Comparison of ENCODE assay signal across 32 cellular contexts in the genomic region with DNA sequence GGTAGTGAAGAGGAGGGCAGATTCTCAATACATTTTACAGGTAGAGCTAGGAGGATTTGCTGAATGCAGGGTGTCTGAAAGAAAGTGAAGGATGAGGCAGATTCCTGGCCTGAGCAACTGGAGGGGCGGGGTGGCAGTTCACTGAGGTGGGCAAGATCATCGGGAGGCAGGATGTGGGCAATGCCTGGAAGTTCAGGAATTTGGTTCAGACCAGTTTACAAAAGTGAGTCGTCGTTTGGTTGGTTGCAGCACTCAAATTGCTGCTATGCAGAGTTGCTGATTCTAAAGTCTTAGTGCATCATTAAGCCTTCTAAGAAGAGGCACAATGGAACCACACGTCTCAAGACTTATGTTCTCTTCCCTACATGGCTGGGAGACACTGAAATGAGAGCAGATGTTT.
DNase-seq lines count a peak whose midpoint lies in the region; ATAC-seq, FAIRE-seq and TF ChIP-seq lines count a peak whose summit lies in the region.
"Had no signal": no experiment of that assay in that cellular context is flagged by ENCODE, and none has a peak within 500 bp of the region (broad histone marks: within the 10 kb centered on the region; RNA-seq: fewer than 3 reads in every experiment).

No MANE protein-coding gene starts in this region.

- peak; percentile 48; the same call in 2 of the 3 replicates for ATAC-seq in RWPE2 (ENCODE audit: low read depth)
- ATAC-seq: A549; activated T-helper 17 cell treated with anti-CD3 and anti-CD28 coated beads, Interleukin-2, amount 50 U/mL, for 72 hours; GM12878; heart right ventricle; left lobe of liver; natural killer cell; stimulated activated effector memory CD8-positive, alpha-beta T cell treated with anti-CD3 and anti-CD28 coated beads, Interleukin-12 subunit alpha, Interleukin-12 subunit beta, amount 100 ng/mL, for 72 hours had no signal

- no peak overlapping the region for H3K27ac ChIP-seq in RWPE2 (ENCODE audit: poor library complexity, severe bottlenecking)
- H3K27ac ChIP-seq: A549; BLaER1 treated with 17β-estradiol and CSF1 and Interleukin-3, amounts not matched to agents 10 nM and 100 nM; heart right ventricle; upper lobe of left lung had no signal

- H3K4me3 ChIP-seq in RWPE2 (ENCODE audit: severe bottlenecking) (no peak overlapping the region), foreskin fibroblast (ENCODE audit: low read depth in 1 of 2, low read length in 2 of 2) (no peak overlapping the region)
- H3K4me3 ChIP-seq: A549; BLaER1 treated with 17β-estradiol and CSF1 and Interleukin-3, amounts not matched to agents 10 nM and 100 nM; GM12878; heart right ventricle; upper lobe of left lung had no signal

- no peaks in the 10 kb centered on the region for H3K36me3 ChIP-seq in RWPE2 (ENCODE audit: low read depth)
- H3K36me3 ChIP-seq: BLaER1 treated with 17β-estradiol and CSF1 and Interleukin-3, amounts not matched to agents 10 nM and 100 nM; heart right ventricle; upper lobe of left lung had no signal

- H3K27me3 ChIP-seq in RWPE2 (ENCODE audit: insufficient read depth, poor library complexity, severe bottlenecking) = no peaks in the 10 kb centered on the region
- H3K27me3 ChIP-seq: BLaER1 treated with 17β-estradiol and CSF1 and Interleukin-3, amounts not matched to agents 10 nM and 100 nM; heart right ventricle; upper lobe of left lung had no signal

- no peaks in the 10 kb centered on the region for H3K9me3 ChIP-seq in RWPE2 (ENCODE audit: severe bottlenecking)
- H3K9me3 ChIP-seq: A549; BLaER1 treated with 17β-estradiol and CSF1 and Interleukin-3, amounts not matched to agents 10 nM and 100 nM had no signal

- no peak for TF ChIP-seq CTCF in RWPE2 (IDR thresholded peaks at IDR 0.05; ENCODE audit: poor library complexity, severe bottlenecking)
- TF ChIP-seq CTCF in foreskin fibroblast (IDR thresholded peaks at IDR 0.05; ENCODE audit: low read depth, low read length) = no peak

- TF ChIP-seq POLR2A in H54 (IDR thresholded peaks at IDR 0.05; ENCODE audit: low read depth, low read length) = no peak

- H3K4me1 ChIP-seq in RWPE2 (ENCODE audit: insufficient read depth, poor library complexity, severe bottlenecking) = peaks cover 5% of the 10 kb centered on the region
- H3K4me1 ChIP-seq: A549; BLaER1 treated with 17β-estradiol and CSF1 and Interleukin-3, amounts not matched to agents 10 nM and 100 nM; heart right ventricle; upper lobe of left lung had no signal

- DNase-seq in A172 (ENCODE audit: low spot score) (peak; percentile 76), H54 (ENCODE audit: insufficient read length, low spot score) (peak; percentile 21), RWPE2 (ENCODE audit: low spot score) (no peak), foreskin fibroblast (peak; percentile 23 to 74), AG08396 (ENCODE audit: low spot score) (no peak), NCI-H146 (lab: John Stamatoyannopoulos, UW) (no peak), NCI-H345 treated with DMSO at 0.1 percent for 48 hours (lab: John Stamatoyannopoulos, UW; ENCODE audit: unreplicated experiment) (no peak)
- DNase-seq in stimulated activated CD4-positive, alpha-beta T cell treated with anti-CD3 and anti-CD28 coated beads, Interleukin-2, amount 100 ng/mL, for 24 hours = no peak
- DNase-seq: activated B cell treated with CpG ODN at 0.5 μM for 24 hours; activated CD8-positive, alpha-beta memory T cell treated with anti-CD3 and anti-CD28 coated beads, Interleukin-2, amount 50 U/mL, for 4 hours; aorta; central memory CD4-positive, alpha-beta T cell; COR-L47; DMS79 treated with DMSO at 0.1 percent for 48 hours; heart right ventricle; IMR-90; MM.1S; natural killer cell; NCI-H1417; NCI-H524 treated with DMSO at 0.1 percent for 48 hours; retina; stimulated activated CD4-positive, alpha-beta T cell treated with anti-CD3 and anti-CD28 coated beads, Interleukin-2, amount 100 ng/mL, for 48 hours; substantia nigra; SW 1271; T1000 had no signal

- FAIRE-seq in H54 (lab: Jason Lieb, UNC) = peak; percentile 91
- FAIRE-seq: A549, GM12878 had no signal

Comparison
In these comparisons a context has a peak if more than half of its experiments do, and no peak if none do; other contexts are left out.
1. DNase-seq: peak in A172 (single experiment), H54 (single experiment) and foreskin fibroblast (2 of 2); none in RWPE2 (single experiment), AG08396 (single experiment), NCI-H146 (single experiment), NCI-H345 treated with DMSO at 0.1 percent for 48 hours (single experiment) and stimulated activated CD4-positive, alpha-beta T cell treated with anti-CD3 and anti-CD28 coated beads, Interleukin-2, amount 100 ng/mL, for 24 hours (0 of 2).